ENCODE assay signal across 18 cellular contexts in the genomic region with DNA sequence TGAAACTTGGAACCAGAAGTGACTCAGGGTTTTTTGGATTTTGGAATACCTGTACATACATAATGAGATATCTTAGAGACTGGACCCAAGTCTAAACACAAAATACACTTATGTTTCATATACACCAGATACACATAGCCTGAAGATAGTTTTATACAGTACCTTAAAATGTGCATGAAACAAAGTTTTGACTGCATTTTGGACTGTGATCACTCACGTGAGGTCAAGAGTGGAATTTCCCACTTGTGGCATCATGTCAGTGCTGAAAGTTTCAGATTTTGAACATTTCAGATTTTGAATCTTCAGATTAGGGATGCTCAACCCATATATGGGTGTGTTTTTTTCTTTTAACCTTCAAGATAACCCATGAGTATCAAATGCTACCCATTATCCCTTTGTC.
"Had no signal": no experiment of that assay in that cellular context is flagged by ENCODE, and none has a peak within 500 bp of the region (broad histone marks: within the 10 kb centered on the region; RNA-seq: fewer than 3 reads in every experiment).

No MANE protein-coding gene starts in this region.

- H3K27me3 ChIP-seq: breast epithelium, colonic mucosa, dorsolateral prefrontal cortex, esophagus muscularis mucosa, left lung, tibial nerve, uterus had no signal

- H3K4me3 Mint-ChIP-seq: activated naive CD8-positive, alpha-beta T cell treated with anti-CD3 and anti-CD28 coated beads for 36 hours; central memory CD8-positive, alpha-beta T cell; stimulated activated naive CD8-positive, alpha-beta T cell treated with anti-CD3 and anti-CD28 coated beads, Interleukin-15, Interleukin-2, amounts not matched to agents 100 ng/mL and 50 ng/mL, for 24 hours had no signal

- H3K27me3 Mint-ChIP-seq: activated naive CD8-positive, alpha-beta T cell treated with anti-CD3 and anti-CD28 coated beads for 36 hours; central memory CD8-positive, alpha-beta T cell; effector memory CD8-positive, alpha-beta T cell; naive B cell; stimulated activated naive CD8-positive, alpha-beta T cell treated with anti-CD3 and anti-CD28 coated beads, Interleukin-15, Interleukin-2, amounts not matched to agents 100 ng/mL and 50 ng/mL, for 24 hours had no signal

- H3K36me3 Mint-ChIP-seq: activated naive CD8-positive, alpha-beta T cell treated with anti-CD3 and anti-CD28 coated beads for 36 hours had no signal

- H3K27ac Mint-ChIP-seq: activated naive CD8-positive, alpha-beta T cell treated with anti-CD3 and anti-CD28 coated beads for 36 hours; effector memory CD8-positive, alpha-beta T cell; naive B cell had no signal

- H3K9me3 Mint-ChIP-seq: activated naive CD8-positive, alpha-beta T cell treated with anti-CD3 and anti-CD28 coated beads for 36 hours; central memory CD8-positive, alpha-beta T cell; effector memory CD8-positive, alpha-beta T cell; naive B cell; stimulated activated naive CD8-positive, alpha-beta T cell treated with anti-CD3 and anti-CD28 coated beads, Interleukin-15, Interleukin-2, amounts not matched to agents 100 ng/mL and 50 ng/mL, for 24 hours had no signal

- ATAC-seq: effector memory CD8-positive, alpha-beta T cell; left lung had no signal

- H3K4me3 ChIP-seq: breast epithelium, colonic mucosa, dorsolateral prefrontal cortex, esophagus muscularis mucosa, left lung, lung, prostate gland, tibial nerve, uterus had no signal

- H3K9me3 ChIP-seq: breast epithelium, colonic mucosa, esophagus muscularis mucosa, left lung, prostate gland, tibial nerve, uterus had no signal

- H3K27ac ChIP-seq: breast epithelium, colonic mucosa, dorsolateral prefrontal cortex, esophagus muscularis mucosa, left lung, prostate gland, tibial nerve, uterus had no signal

- DNase-seq: activated naive CD4-positive, alpha-beta T cell treated with Interleukin-2 at 50 U/mL for 16 hours; activated naive CD8-positive, alpha-beta T cell treated with anti-CD3 and anti-CD28 coated beads for 36 hours; colonic mucosa; dorsolateral prefrontal cortex; effector memory CD8-positive, alpha-beta T cell; hippocampal formation; kidney glomerular epithelial cell; left lung; naive B cell; stimulated activated CD4-positive, alpha-beta T cell treated with anti-CD3 and anti-CD28 coated beads, Interleukin-4, amount 100 ng/mL, for 1 hour; uterus had no signal

- H3K36me3 ChIP-seq: breast epithelium, colonic mucosa, prostate gland, tibial nerve, uterus had no signal
